ENCODE assay signal across 32 cellular contexts in the genomic region with DNA sequence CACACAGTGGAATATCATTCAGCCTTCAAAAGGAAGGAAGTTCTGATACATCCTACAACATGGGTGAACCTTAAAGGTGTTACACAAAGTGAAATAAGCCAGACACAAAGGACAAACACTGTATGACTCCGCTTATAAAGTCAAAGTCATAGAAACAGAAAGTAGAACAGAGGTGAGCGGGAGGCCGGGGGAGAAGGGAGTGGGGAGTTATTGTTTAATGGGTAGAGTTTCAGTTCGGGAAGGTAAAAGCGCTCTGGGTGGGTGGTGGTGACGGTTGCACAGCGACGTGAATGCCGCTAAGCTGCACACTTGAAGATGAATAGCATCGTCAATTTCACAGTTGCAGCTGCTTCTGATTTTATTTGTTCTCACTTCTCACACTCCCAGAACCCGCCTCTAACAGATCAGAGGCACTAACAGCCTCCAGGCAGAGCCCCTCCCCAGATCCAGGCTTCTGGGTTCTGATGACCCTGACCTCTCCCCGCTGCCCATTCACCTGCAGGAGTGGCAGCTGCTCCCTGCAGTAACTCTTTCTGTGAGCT. TPM values are rescaled to one million over a fixed set of nuclear protein-coding genes. Genes with fewer than 3 reads are reported as not detected.
DNase-seq lines count a peak whose midpoint lies in the region; ATAC-seq and TF ChIP-seq lines count a peak whose summit lies in the region.
"Had no signal": no experiment of that assay in that cellular context is flagged by ENCODE, and none has a peak within 500 bp of the region (broad histone marks: within the 10 kb centered on the region; RNA-seq: fewer than 3 reads in every experiment).

No MANE protein-coding gene starts in this region.

- H3K4me1 ChIP-seq in CD4-positive, alpha-beta memory T cell (ENCODE audit: insufficient read depth, low read length), result no peaks in the 10 kb centered on the region
- H3K4me1 ChIP-seq in endodermal cell (ENCODE audit: control insufficient read depth, insufficient read depth, low read length), result no peaks in the 10 kb centered on the region
- H3K4me1 ChIP-seq: A549, Caco-2, lower lobe of right lung, pancreas had no signal

- H3K9me3 Mint-ChIP-seq in activated CD4-positive, alpha-beta T cell treated with anti-CD3 and anti-CD28 coated beads for 36 hours (ENCODE audit: low read depth), result peaks cover 6% of the 10 kb centered on the region
- peaks cover 2 to 16% (median 7%) of the 10 kb centered on the region in 8 donors for H3K9me3 Mint-ChIP-seq in CD4-positive, alpha-beta memory T cell
- no peaks in the 10 kb centered on the region for H3K9me3 Mint-ChIP-seq in endodermal cell

- H3K4me1 Mint-ChIP-seq in activated CD4-positive, alpha-beta T cell treated with anti-CD3 and anti-CD28 coated beads for 36 hours, result no peaks in the 10 kb centered on the region
- peaks cover 0 to 12% (median 4%) of the 10 kb centered on the region in 4 donors for H3K4me1 Mint-ChIP-seq in CD4-positive, alpha-beta memory T cell
- H3K4me1 Mint-ChIP-seq in endodermal cell, result peaks cover 10% of the 10 kb centered on the region
- H3K4me1 Mint-ChIP-seq: activated CD8-positive, alpha-beta memory T cell treated with anti-CD3 and anti-CD28 coated beads, Interleukin-2, amount 10 ng/mL, durations not matched to agents 7 days and 5 days; activated naive CD8-positive, alpha-beta T cell treated with anti-CD3 and anti-CD28 coated beads for 36 hours; IgD-negative memory B cell; nephron had no signal

- no peaks in the 10 kb centered on the region for H3K27me3 Mint-ChIP-seq in activated CD4-positive, alpha-beta T cell treated with anti-CD3 and anti-CD28 coated beads for 36 hours
- H3K27me3 Mint-ChIP-seq in CD4-positive, alpha-beta memory T cell, result peaks cover 0 to 4% of the 10 kb centered on the region in 2 donors
- H3K27me3 Mint-ChIP-seq in endodermal cell (ENCODE audit: insufficient read depth), result peaks cover 12% of the 10 kb centered on the region
- H3K27me3 Mint-ChIP-seq: activated CD8-positive, alpha-beta memory T cell treated with anti-CD3 and anti-CD28 coated beads, Interleukin-2, amount 10 ng/mL, durations not matched to agents 7 days and 5 days; activated naive CD8-positive, alpha-beta T cell treated with anti-CD3 and anti-CD28 coated beads for 36 hours had no signal

- peak; percentile 76 for ATAC-seq in activated CD4-positive, alpha-beta T cell treated with anti-CD3 and anti-CD28 coated beads for 36 hours
- ATAC-seq: A549; activated CD8-positive, alpha-beta memory T cell treated with anti-CD3 and anti-CD28 coated beads, Interleukin-2, amount 10 ng/mL, durations not matched to agents 7 days and 5 days; lower lobe of right lung; pancreas; right cardiac atrium; Right ventricle myocardium inferior had no signal

- intact Hi-C loops in activated CD4-positive, alpha-beta T cell treated with anti-CD3 and anti-CD28 coated beads for 36 hours (cut with DNase I, micrococcal nuclease), result no loop called here
- intact Hi-C loops in CD4-positive, alpha-beta memory T cell (cut with micrococcal nuclease), result no loop called here

- H3K27me3 ChIP-seq in CD4-positive, alpha-beta memory T cell (ENCODE audit: insufficient read depth, low read length), result no peaks in the 10 kb centered on the region
- no peaks in the 10 kb centered on the region for H3K27me3 ChIP-seq in endodermal cell (ENCODE audit: control insufficient read depth, insufficient read depth, low read length, poor library complexity, severe bottlenecking)
- H3K27me3 ChIP-seq: pancreas had no signal

- no peak overlapping the region for H3K4me3 ChIP-seq in CD4-positive, alpha-beta memory T cell (ENCODE audit: low read length in 2 of 2)
- H3K4me3 ChIP-seq in endodermal cell (ENCODE audit: low read length), result no peak overlapping the region
- H3K4me3 ChIP-seq: A549, lower lobe of right lung, pancreas had no signal

- H3K27ac Mint-ChIP-seq in activated CD4-positive, alpha-beta T cell treated with anti-CD3 and anti-CD28 coated beads for 36 hours, result no peak overlapping the region
- H3K27ac Mint-ChIP-seq in CD4-positive, alpha-beta memory T cell, result peak overlapping the region in 4 of 7 donors; percentile 2 to 56 (median 26)
- H3K27ac Mint-ChIP-seq in endodermal cell, result no peak overlapping the region
- H3K27ac Mint-ChIP-seq: activated CD8-positive, alpha-beta memory T cell treated with anti-CD3 and anti-CD28 coated beads, Interleukin-2, amount 10 ng/mL, durations not matched to agents 7 days and 5 days; activated naive CD8-positive, alpha-beta T cell treated with anti-CD3 and anti-CD28 coated beads for 36 hours; activated T-cell treated with anti-CD3 and anti-CD28 coated beads, Interleukin-2, amount 50 U/mL, for 72 hours; IgD-negative memory B cell; nephron; type B pancreatic cell had no signal

- H3K36me3 ChIP-seq in CD4-positive, alpha-beta memory T cell (ENCODE audit: insufficient read depth, low read length), result no peaks in the 10 kb centered on the region
- no peaks in the 10 kb centered on the region for H3K36me3 ChIP-seq in endodermal cell (ENCODE audit: control insufficient read depth, insufficient read depth, low read length)
- H3K36me3 ChIP-seq: lower lobe of right lung, pancreas had no signal

- H3K27ac ChIP-seq in CD4-positive, alpha-beta memory T cell (ENCODE audit: low read depth, low read length), result no peak overlapping the region
- peak overlapping the region; percentile 49 for H3K27ac ChIP-seq in endodermal cell (ENCODE audit: low read depth, low read length)
- H3K27ac ChIP-seq: A549, lower lobe of right lung, pancreas had no signal

- CTCF ChIA-PET in activated CD4-positive, alpha-beta T cell treated with anti-CD3 and anti-CD28 coated beads for 36 hours (lab: Charles Lee), result interaction anchor here (0.6 to 0.7 kb wide), 2 partner anchors 79 to 238 kb away, joined by 3 read pairs; no protein-coding TSS in a partner anchor
- CTCF ChIA-PET in CD4-positive, alpha-beta memory T cell (lab: Charles Lee; ENCODE audit: partially characterized antibody), result no interaction called here

- DNase-seq in activated CD4-positive, alpha-beta T cell treated with anti-CD3 and anti-CD28 coated beads for 36 hours, result peak; percentile 43
- DNase-seq in activated CD4-positive, alpha-beta T cell treated with anti-CD3 and anti-CD28 coated beads for 1 hour, result no peak
- no peak for DNase-seq in CD4-positive, alpha-beta memory T cell
- DNase-seq in NCI-H345 (lab: John Stamatoyannopoulos, UW) (peak; percentile 61), endodermal cell (no peak), erythroblast (lab: John Stamatoyannopoulos, UW) (no peak), dedifferentiated amniotic fluid mesenchymal stem cell (ENCODE audit: extremely low spot score) (no peak), AML-193 (lab: John Stamatoyannopoulos, UW) (no peak)
- DNase-seq: activated CD4-positive, CD25-positive, alpha-beta regulatory T cell; activated CD8-positive, alpha-beta memory T cell treated with anti-CD3 and anti-CD28 coated beads, Interleukin-2, amount 10 ng/mL, durations not matched to agents 7 days and 5 days; activated naive CD8-positive, alpha-beta T cell treated with anti-CD3 and anti-CD28 coated beads for 36 hours; activated T-cell treated with anti-CD3 and anti-CD28 coated beads, Interleukin-2, amount 50 U/mL, for 72 hours; Caco-2; central memory CD4-positive, alpha-beta T cell; dermis blood vessel endothelial cell; DMS79 treated with DMSO at 0.1 percent for 48 hours; kidney; lower lobe of right lung; NCI-H1105; NCI-H2081 treated with DMSO at 0.1 percent for 48 hours; NCI-H526 treated with DMSO at 0.1 percent for 48 hours; pancreas; right cardiac atrium; stimulated activated CD8-positive, alpha-beta memory T cell treated with anti-CD3 and anti-CD28 coated beads, Interleukin-4, amount 100 ng/mL, for 48 hours had no signal

- no peaks in the 10 kb centered on the region for H3K36me3 Mint-ChIP-seq in activated CD4-positive, alpha-beta T cell treated with anti-CD3 and anti-CD28 coated beads for 36 hours (ENCODE audit: low read depth)
- H3K36me3 Mint-ChIP-seq in CD4-positive, alpha-beta memory T cell, result peaks cover 2 to 12% of the 10 kb centered on the region in 2 donors
- no peaks in the 10 kb centered on the region for H3K36me3 Mint-ChIP-seq in endodermal cell (ENCODE audit: low read depth)
- H3K36me3 Mint-ChIP-seq: activated CD8-positive, alpha-beta memory T cell treated with anti-CD3 and anti-CD28 coated beads, Interleukin-2, amount 10 ng/mL, durations not matched to agents 7 days and 5 days; type B pancreatic cell had no signal

- WGBS in endodermal cell (ENCODE audit: insufficient coverage in 1 of 2, insufficient read length in 1 of 2), 2 experiments, result 80 to 85% methylated on average over 7 to 12 of the region's 12 CpGs

- no peak for TF ChIP-seq CTCF in endodermal cell (conservative IDR thresholded peaks at IDR 0.05)

- no peaks in the 10 kb centered on the region for H3K9me3 ChIP-seq in CD4-positive, alpha-beta memory T cell (ENCODE audit: control insufficient read depth in 1 of 2, low read length in 2 of 2)
- no peaks in the 10 kb centered on the region for H3K9me3 ChIP-seq in endodermal cell (ENCODE audit: control insufficient read depth, low read length)
- H3K9me3 ChIP-seq: pancreas had no signal

- no peak overlapping the region for H3K4me3 Mint-ChIP-seq in activated CD4-positive, alpha-beta T cell treated with anti-CD3 and anti-CD28 coated beads for 36 hours
- H3K4me3 Mint-ChIP-seq in CD4-positive, alpha-beta memory T cell, result peak overlapping the region; percentile 2 to 75 (median 36)
- no peak overlapping the region for H3K4me3 Mint-ChIP-seq in endodermal cell
- H3K4me3 Mint-ChIP-seq: activated CD8-positive, alpha-beta memory T cell treated with anti-CD3 and anti-CD28 coated beads, Interleukin-2, amount 10 ng/mL, durations not matched to agents 7 days and 5 days; activated naive CD8-positive, alpha-beta T cell treated with anti-CD3 and anti-CD28 coated beads for 36 hours; IgD-negative memory B cell; nephron; type B pancreatic cell had no signal

- no peak overlapping the region for H3K9ac ChIP-seq in endodermal cell (ENCODE audit: extremely low read depth, low read length, poor library complexity, severe bottlenecking)

- POLR2A ChIA-PET in activated CD4-positive, alpha-beta T cell treated with anti-CD3 and anti-CD28 coated beads for 36 hours (lab: Charles Lee), result no interaction called here
- POLR2A ChIA-PET in CD4-positive, alpha-beta memory T cell (lab: Charles Lee; ENCODE audit: partially characterized antibody), result interaction anchor here (0.8 kb wide), 1 partner anchor 463 kb away, joined by 3 read pairs; no protein-coding TSS in a partner anchor

- no peak for TF ChIP-seq POLR2A in erythroblast (IDR thresholded peaks at IDR 0.05; ENCODE audit: low read length)

RNA-seq across cellular contexts. Expression of a gene that starts 34.1 kb away (rescaled TPM):
- 10 to 100 TPM; 24.2 to 26.8 TPM for total RNA-seq in activated CD4-positive, alpha-beta T cell treated with anti-CD3 and anti-CD28 coated beads for 36 hours
- total RNA-seq in CD4-positive, alpha-beta memory T cell, result 1 to 10 TPM; 7.1 to 7.7 TPM
- 10 to 100 TPM; 13.5 to 29.9 TPM for polyA plus RNA-seq in CD4-positive, alpha-beta memory T cell
- 1 to 10 TPM; 6.8 to 7.3 TPM for total RNA-seq in endodermal cell
- 15.2 TPM for polyA plus RNA-seq in endodermal cell (2013, experiment 1 of 2)
- polyA plus RNA-seq in endodermal cell (2013, experiment 2 of 2), result 15.2 TPM

RNA-seq across cellular contexts. Expression of a gene that starts 56.6 kb away (rescaled TPM):
- under 1 TPM; 0.09 to 0.21 TPM for total RNA-seq in activated CD4-positive, alpha-beta T cell treated with anti-CD3 and anti-CD28 coated beads for 36 hours
- not detected for total RNA-seq in CD4-positive, alpha-beta memory T cell
- polyA plus RNA-seq in CD4-positive, alpha-beta memory T cell, result not detected
- total RNA-seq in endodermal cell, result under 1 TPM; 0.33 to 0.37 TPM
- polyA plus RNA-seq in endodermal cell (2013, experiment 1 of 2), result 0.75 TPM
- polyA plus RNA-seq in endodermal cell (2013, experiment 2 of 2), result 1.1 TPM
- total RNA-seq: activated CD8-positive, alpha-beta memory T cell treated with anti-CD3 and anti-CD28 coated beads, Interleukin-2, amount 10 ng/mL, durations not matched to agents 7 days and 5 days; Caco-2; dermis blood vessel endothelial cell; endothelial cell of umbilical vein; kidney; lower lobe of right lung; mononuclear cell had no signal
- polyA plus RNA-seq: BJ, endothelial cell of umbilical vein, IgD-negative memory B cell had no signal

Comparison
In these comparisons a context has a peak if more than half of its experiments do, and no peak if none do; other contexts are left out.
1. DNase-seq: peak in activated CD4-positive, alpha-beta T cell treated with anti-CD3 and anti-CD28 coated beads for 36 hours (single experiment) and NCI-H345 (single experiment); none in activated CD4-positive, alpha-beta T cell treated with anti-CD3 and anti-CD28 coated beads for 1 hour (single experiment), CD4-positive, alpha-beta memory T cell (0 of 5), endodermal cell (single experiment), erythroblast (0 of 2), dedifferentiated amniotic fluid mesenchymal stem cell (single experiment) and AML-193 (0 of 2).
2. H3K27ac Mint-ChIP-seq: peak in CD4-positive, alpha-beta memory T cell (4 of 7); none in activated CD4-positive, alpha-beta T cell treated with anti-CD3 and anti-CD28 coated beads for 36 hours (single experiment) and endodermal cell (single experiment).
3. H3K4me3 Mint-ChIP-seq: peak in CD4-positive, alpha-beta memory T cell (8 of 8); none in activated CD4-positive, alpha-beta T cell treated with anti-CD3 and anti-CD28 coated beads for 36 hours (single experiment) and endodermal cell (single experiment).